Comparison of ENCODE assay signal across 28 cellular contexts in the genomic region with DNA sequence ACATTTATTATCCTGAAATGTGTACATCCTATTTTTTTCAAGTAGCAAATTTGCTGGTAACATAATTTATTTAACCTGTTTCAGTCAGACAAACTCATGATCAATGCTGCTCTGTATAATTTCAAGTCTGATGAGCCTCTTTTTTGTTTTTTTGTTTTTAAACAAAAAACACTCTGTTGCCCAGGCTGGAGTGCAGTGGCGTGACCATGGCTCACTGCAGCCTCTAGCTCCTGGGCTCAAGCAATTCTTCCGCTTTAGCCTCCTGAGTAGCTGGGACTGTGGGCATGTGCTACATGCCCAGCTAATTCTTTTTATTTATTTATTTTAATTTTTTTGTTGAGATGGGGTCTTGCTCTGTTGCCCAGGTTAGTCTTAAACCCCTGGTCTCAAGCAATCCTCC.
"Had no signal": no experiment of that assay in that cellular context is flagged by ENCODE, and none has a peak within 500 bp of the region (broad histone marks: within the 10 kb centered on the region; RNA-seq: fewer than 3 reads in every experiment).

No MANE protein-coding gene starts in this region.

- H3K36me3 ChIP-seq: colonic mucosa had no signal

- H3K4me1 ChIP-seq: colonic mucosa, esophagus squamous epithelium, gastroesophageal sphincter, heart right ventricle, left lung, lower lobe of right lung had no signal

- H3K27ac Mint-ChIP-seq: dendritic cell treated with granulocyte-macrophage colony-stimulating factor and Interleukin-4, amounts not matched to agents 40 ng/mL and 50 ng/mL, for 4 days; effector memory CD8-positive, alpha-beta T cell; endodermal cell; mesothelial cell of epicardium had no signal

- H3K4me3 Mint-ChIP-seq: dendritic cell treated with granulocyte-macrophage colony-stimulating factor and Interleukin-4, amounts not matched to agents 40 ng/mL and 50 ng/mL, for 4 days; effector memory CD8-positive, alpha-beta T cell; endodermal cell; mesothelial cell of epicardium; naive B cell had no signal

- H3K27me3 Mint-ChIP-seq: dendritic cell treated with granulocyte-macrophage colony-stimulating factor and Interleukin-4, amounts not matched to agents 40 ng/mL and 50 ng/mL, for 4 days; effector memory CD8-positive, alpha-beta T cell; naive B cell had no signal

- H3K27ac ChIP-seq: colonic mucosa, epithelial cell of prostate, esophagus squamous epithelium, gastroesophageal sphincter, heart right ventricle, left lung, lower lobe of right lung had no signal

- H3K27me3 ChIP-seq: colonic mucosa, esophagus squamous epithelium, gastroesophageal sphincter, heart right ventricle, left lung had no signal

- DNase-seq: colonic mucosa; cortex of kidney; effector CD8-positive, alpha-beta T cell; effector memory CD8-positive, alpha-beta T cell; endodermal cell; erythroblast; esophagus squamous epithelium; foreskin fibroblast; glutamatergic neuron; head of caudate nucleus; heart right ventricle; hippocampal formation; left cardiac atrium; left lung; left ventricle myocardium superior; lower lobe of right lung; mesenchymal stem cell; mucosa of descending colon; naive B cell had no signal

- H3K9me3 ChIP-seq: colonic mucosa, esophagus squamous epithelium, gastroesophageal sphincter, heart right ventricle, left lung, lower lobe of right lung, mucosa of descending colon had no signal

- ATAC-seq: effector memory CD8-positive, alpha-beta T cell; esophagus mucosa; gastroesophageal sphincter; heart right ventricle; left cardiac atrium; left lung; left ventricle myocardium superior; lower lobe of right lung; mucosa of descending colon had no signal

- FAIRE-seq: endometrium, frontal cortex, islet of Langerhans, keratinocyte had no signal

- H3K4me1 Mint-ChIP-seq: endodermal cell, mesothelial cell of epicardium had no signal

- H3K4me3 ChIP-seq: colonic mucosa, esophagus squamous epithelium, gastroesophageal sphincter, heart right ventricle, left lung, lower lobe of right lung, mucosa of descending colon had no signal
